ENCODE assay signal across 28 cellular contexts in genomic region chr7:69687739-69688431, GRCh38.
DNase-seq lines count a peak whose midpoint lies in the region; ATAC-seq, FAIRE-seq and TF ChIP-seq lines count a peak whose summit lies in the region.
"Had no signal": no experiment of that assay in that cellular context is flagged by ENCODE, and none has a peak within 500 bp of the region (broad histone marks: within the 10 kb centered on the region; RNA-seq: fewer than 3 reads in every experiment).

No MANE protein-coding gene starts in this region.

- H3K9me3 Mint-ChIP-seq in CD4-positive, alpha-beta T cell: no peaks in the 10 kb centered on the region
- H3K9me3 Mint-ChIP-seq: activated naive CD8-positive, alpha-beta T cell treated with anti-CD3 and anti-CD28 coated beads, Interleukin-2, amount 10 ng/mL, durations not matched to agents 7 days and 5 days; activated T-cell treated with anti-CD3 and anti-CD28 coated beads, Interleukin-2, amount 50 U/mL, for 24 hours; neural crest cell had no signal

- H3K4me2 ChIP-seq in GM12878 (ENCODE audit: control insufficient read depth, insufficient read depth): no peak overlapping the region

- no peak for TF ChIP-seq POLR2A in GM12878 (IDR thresholded peaks at IDR 0.05; ENCODE audit: low read depth, low read length)

- CTCF ChIA-PET in GM12878 (lab: Yijun Ruan, JAX): interaction anchor here (1.0 to 3.8 kb wide), 6 partner anchors 9 to 84 kb away, joined by 3 to 16 read pairs (median 5); no protein-coding TSS in a partner anchor
- CTCF ChIA-PET in CD4-positive, alpha-beta T cell (lab: Charles Lee): no interaction called here

- H3K4me3 Mint-ChIP-seq in CD4-positive, alpha-beta T cell: no peak overlapping the region
- H3K4me3 Mint-ChIP-seq: activated CD4-positive, alpha-beta T cell treated with anti-CD3 and anti-CD28 coated beads for 36 hours; activated naive CD8-positive, alpha-beta T cell treated with anti-CD3 and anti-CD28 coated beads, Interleukin-2, amount 10 ng/mL, durations not matched to agents 7 days and 5 days; activated T-cell treated with anti-CD3 and anti-CD28 coated beads, Interleukin-2, amount 50 U/mL, for 24 hours; neural crest cell had no signal

- H3K27me3 ChIP-seq in GM12878 (replicated peaks in 1 of 2; ENCODE audit: control insufficient read depth in 2 of 2, insufficient read depth in 2 of 2, low read length in 1 of 2): no peaks in the 10 kb centered on the region
- H3K27me3 ChIP-seq in CD4-positive, alpha-beta T cell (ENCODE audit: control insufficient read depth, insufficient read depth, low read length): no peaks in the 10 kb centered on the region
- H3K27me3 ChIP-seq: ascending aorta, BE2C, cardiac muscle cell, pancreas, right atrium auricular region, upper lobe of left lung had no signal

- 62% methylated on average over 4 of the region's 4 CpGs for WGBS in GM12878 (ENCODE audit: insufficient coverage, insufficient replicate concordance, low lambda C conversion rate, missing lambda C conversion rate)

- TF ChIP-seq RAD21 in GM12878 (IDR thresholded peaks at IDR 0.05; ENCODE audit: insufficient read depth, low read depth, low read length): no peak

- H3K4me1 Mint-ChIP-seq in CD4-positive, alpha-beta T cell (ENCODE audit: low read depth): no peaks in the 10 kb centered on the region
- H3K4me1 Mint-ChIP-seq: activated CD4-positive, alpha-beta T cell treated with anti-CD3 and anti-CD28 coated beads for 36 hours; activated naive CD8-positive, alpha-beta T cell treated with anti-CD3 and anti-CD28 coated beads, Interleukin-2, amount 10 ng/mL, durations not matched to agents 7 days and 5 days had no signal

- SMC1A ChIA-PET in GM12878 (lab: Charles Lee; ENCODE audit: uncharacterized antibody, unreplicated experiment): interaction anchor here (0.7 to 10.1 kb wide), 17 partner anchors 10 to 137 kb away, joined by 3 to 79 read pairs (median 5); no protein-coding TSS in a partner anchor

- intact Hi-C loops in GM12878 (cut with micrococcal nuclease; ENCODE audit: unreplicated experiment): no loop called here
- intact Hi-C loops in CD4-positive, alpha-beta T cell (cut with DNase I, micrococcal nuclease): no loop called here

- peaks cover 6% of the 10 kb centered on the region for H3K79me2 ChIP-seq in GM12878 (ENCODE audit: control insufficient read depth, insufficient read depth, low read length)

- TF ChIP-seq CTCF in GM12878 (IDR thresholded peaks at IDR 0.05 in 2 of 3, conservative IDR thresholded peaks at IDR 0.05 in 1 of 3; ENCODE audit: control insufficient read depth in 2 of 3, extremely low read depth in 1 of 3, insufficient read depth in 1 of 3, low read depth in 3 of 3, low read length in 3 of 3): no peak
- TF ChIP-seq CTCF in CD4-positive, alpha-beta T cell (IDR thresholded peaks at IDR 0.05): no peak

- no peak overlapping the region for H2AFZ ChIP-seq in GM12878 (ENCODE audit: control insufficient read depth, low read depth, low read length)

- H3K9me3 ChIP-seq in GM12878 (replicated peaks; ENCODE audit: control insufficient read depth, insufficient read depth, low read length): no peaks in the 10 kb centered on the region; the same call in 2 of the 3 replicates
- no peaks in the 10 kb centered on the region for H3K9me3 ChIP-seq in CD4-positive, alpha-beta T cell (ENCODE audit: control insufficient read depth, low read length)
- H3K9me3 ChIP-seq: ascending aorta, BE2C, pancreas, right atrium auricular region, upper lobe of left lung had no signal

- no peak overlapping the region for H3K4me3 ChIP-seq in GM12878
- H3K4me3 ChIP-seq: ascending aorta, cardiac muscle cell, coronary artery, pancreas, right atrium auricular region, upper lobe of left lung had no signal

- peaks cover 21% of the 10 kb centered on the region for H3K4me1 ChIP-seq in GM12878 (ENCODE audit: control insufficient read depth, insufficient read depth, low read length)
- H3K4me1 ChIP-seq: ascending aorta, right atrium auricular region had no signal

- BruUV-seq in GM12878 (replicated peaks; lab: Mats Ljungman, UMichigan): no TSS peak

- peak; percentile 41 for FAIRE-seq in GM12878 (lab: Jason Lieb, UNC)
- FAIRE-seq: kidney, pancreas had no signal

- H3K36me3 ChIP-seq in GM12878 (ENCODE audit: control insufficient read depth in 2 of 2, insufficient read depth in 2 of 2, low read length in 1 of 2): peaks cover 0 to 9% of the 10 kb centered on the region in 2 experiments; a peak in 2 of 4 replicates
- H3K36me3 ChIP-seq: ascending aorta, BE2C, cardiac muscle cell, pancreas, right atrium auricular region, upper lobe of left lung had no signal

- H4K20me1 ChIP-seq in GM12878 (ENCODE audit: control insufficient read depth, insufficient read depth): no peaks in the 10 kb centered on the region

- in situ Hi-C loops in GM12878 (cut with MboI): no loop called here

- POLR2A ChIA-PET in GM12878 (lab: Charles Lee): interaction anchor here (0.9 to 2.3 kb wide), 5 partner anchors 9 to 87 kb away, joined by 3 to 6 read pairs (median 3); no protein-coding TSS in a partner anchor
- POLR2A ChIA-PET in CD4-positive, alpha-beta T cell (lab: Charles Lee): no interaction called here

- ATAC-seq in GM12878 (no peak), left lobe of liver (no peak), GM18870 (IDR thresholded peaks at IDR 0.05; ENCODE audit: unreplicated experiment) (no peak)
- ATAC-seq in CD4-positive, alpha-beta T cell (ENCODE audit: poor library complexity): no peak
- ATAC-seq: activated CD4-positive, alpha-beta T cell treated with anti-CD3 and anti-CD28 coated beads for 36 hours; pancreas had no signal

- no peak for TF ChIP-seq EP300 in GM12878 (IDR thresholded peaks at IDR 0.05; ENCODE audit: borderline replicate concordance in 1 of 2, control insufficient read depth in 1 of 2, low read depth in 2 of 2, low read length in 2 of 2)

- H3K27ac Mint-ChIP-seq in CD4-positive, alpha-beta T cell: no peak overlapping the region
- H3K27ac Mint-ChIP-seq: activated CD4-positive, alpha-beta T cell treated with anti-CD3 and anti-CD28 coated beads for 36 hours; activated naive CD8-positive, alpha-beta T cell treated with anti-CD3 and anti-CD28 coated beads, Interleukin-2, amount 10 ng/mL, durations not matched to agents 7 days and 5 days; activated T-cell treated with anti-CD3 and anti-CD28 coated beads, Interleukin-2, amount 50 U/mL, for 24 hours had no signal

- RAD21 ChIA-PET in GM12878 (lab: Charles Lee; ENCODE audit: unreplicated experiment): interaction anchor here (0.6 to 7.5 kb wide), 6 partner anchors 8 to 51 kb away, joined by 3 to 35 read pairs (median 4); no protein-coding TSS in a partner anchor

- peak; percentile 49 for DNase-seq in COR-L47 (lab: John Stamatoyannopoulos, UW)
- peak; percentile 31 for DNase-seq in NCI-H1092 (lab: John Stamatoyannopoulos, UW)
- DNase-seq in NCI-H2227 (lab: John Stamatoyannopoulos, UW; ENCODE audit: unreplicated experiment): peak; percentile 51
- DNase-seq in GM12878 (ENCODE audit: low read depth, low spot score): no peak
- DNase-seq in left lobe of liver (ENCODE audit: low spot score): no peak
- DNase-seq in NCI-H2196 (lab: John Stamatoyannopoulos, UW; ENCODE audit: unreplicated experiment): no peak
- DNase-seq in CD4-positive, alpha-beta T cell: no peak
- DNase-seq: ACHN; activated CD4-positive, alpha-beta T cell treated with anti-CD3 and anti-CD28 coated beads for 36 hours; activated gamma-delta T cell; activated naive CD8-positive, alpha-beta T cell treated with anti-CD3 and anti-CD28 coated beads, Interleukin-2, amount 10 ng/mL, durations not matched to agents 7 days and 5 days; activated T-cell treated with anti-CD3 and anti-CD28 coated beads, Interleukin-2, amount 50 U/mL, for 24 hours; BE2C; effector memory CD4-positive, alpha-beta T cell; erythroblast; kidney; NCI-H187 treated with DMSO at 0.1 percent for 48 hours; NCI-H774; OCI-M1; pancreas; stimulated activated CD4-positive, alpha-beta T cell treated with anti-CD3 and anti-CD28 coated beads, Interleukin-2, amount 100 ng/mL, for 24 hours; upper lobe of left lung had no signal

- H3K27me3 Mint-ChIP-seq in CD4-positive, alpha-beta T cell: peaks cover 6% of the 10 kb centered on the region
- H3K27me3 Mint-ChIP-seq: activated CD4-positive, alpha-beta T cell treated with anti-CD3 and anti-CD28 coated beads for 36 hours; activated naive CD8-positive, alpha-beta T cell treated with anti-CD3 and anti-CD28 coated beads, Interleukin-2, amount 10 ng/mL, durations not matched to agents 7 days and 5 days had no signal

- no peak overlapping the region for H3K27ac ChIP-seq in GM12878 (ENCODE audit: control insufficient read depth, insufficient read depth)
- H3K27ac ChIP-seq in CD4-positive, alpha-beta T cell (ENCODE audit: low read depth, low read length): no peak overlapping the region
- H3K27ac ChIP-seq: ascending aorta, cardiac muscle cell, coronary artery, pancreas, right atrium auricular region, upper lobe of left lung had no signal

- H3K36me3 Mint-ChIP-seq in CD4-positive, alpha-beta T cell (ENCODE audit: low read depth): no peaks in the 10 kb centered on the region
- H3K36me3 Mint-ChIP-seq: activated naive CD8-positive, alpha-beta T cell treated with anti-CD3 and anti-CD28 coated beads, Interleukin-2, amount 10 ng/mL, durations not matched to agents 7 days and 5 days had no signal

- no peak overlapping the region for H3K9ac ChIP-seq in GM12878 (ENCODE audit: control insufficient read depth, insufficient read depth, low read length)

TF ChIP-seq in GM12878, 131 proteins besides CTCF, POLR2A, EP300 and RAD21 (continues in another document):
- TF ChIP-seq CBX5 (IDR thresholded peaks at IDR 0.05; ENCODE audit: low read depth) (no peak), NR2C2 (IDR thresholded peaks at IDR 0.05; ENCODE audit: borderline replicate concordance, control insufficient read depth, insufficient read length, low read depth) (no peak), POLR2AphosphoS5 (IDR thresholded peaks at IDR 0.05; ENCODE audit: low read length) (no peak), SIX5 (IDR thresholded peaks at IDR 0.05; ENCODE audit: low read depth, low read length, severe bottlenecking) (no peak), CHD1 (IDR thresholded peaks at IDR 0.05; ENCODE audit: low read depth, low read length) (no peak), ZNF217 (IDR thresholded peaks at IDR 0.05) (no peak), E2F4 (IDR thresholded peaks at IDR 0.05; ENCODE audit: low read depth, low read length) (no peak), PAX5 (IDR thresholded peaks at IDR 0.05; ENCODE audit: borderline replicate concordance, low read depth, low read length) (no peak), POLR2AphosphoS2 (IDR thresholded peaks at IDR 0.05; ENCODE audit: low read depth, low read length) (no peak), BCL11A (IDR thresholded peaks at IDR 0.05; ENCODE audit: low read depth, low read length) (no peak), ZSCAN29 (IDR thresholded peaks at IDR 0.05) (no peak)

Comparison
In these comparisons a context has a peak if more than half of its experiments do, and no peak if none do; other contexts are left out.
1. DNase-seq: peak in COR-L47 (single experiment), NCI-H1092 (single experiment) and NCI-H2227 (single experiment); none in GM12878 (single experiment), left lobe of liver (single experiment), NCI-H2196 (single experiment) and CD4-positive, alpha-beta T cell (0 of 10).